1 cellular context compared by ENCODE assay signal in the genomic region with DNA sequence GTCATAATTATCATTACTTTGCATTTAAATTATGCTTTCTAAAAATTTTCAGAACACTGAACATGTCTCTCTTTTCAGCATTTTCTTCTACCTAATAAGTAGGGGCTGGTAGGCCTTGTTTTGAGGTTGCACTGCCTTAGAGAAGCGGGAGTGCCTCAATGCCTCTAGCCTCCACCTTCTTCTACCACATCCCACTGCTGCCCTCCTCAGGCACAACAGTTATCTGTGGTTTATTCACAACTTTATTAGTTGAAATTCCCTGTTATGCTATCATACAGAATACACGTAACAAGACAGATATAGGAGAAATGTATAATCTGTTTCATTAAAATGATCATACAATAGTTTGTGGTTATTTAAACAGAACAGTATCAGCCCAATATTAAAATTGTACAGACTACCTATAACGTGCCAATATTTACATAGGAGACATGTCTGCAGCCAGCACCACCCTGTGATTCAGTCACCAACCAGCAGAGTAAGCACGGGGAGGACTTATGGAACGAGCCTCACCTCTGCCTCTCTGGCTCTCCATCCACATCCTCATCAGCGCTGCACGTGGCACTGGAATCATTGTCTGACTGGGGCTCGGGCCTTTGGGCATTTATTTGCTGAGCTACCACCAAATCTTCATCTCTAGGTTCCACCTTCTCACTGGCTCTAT.
TF ChIP-seq lines count a peak whose summit lies in the region.

No MANE protein-coding gene starts in this region.

TF ChIP-seq in H1, 55 proteins besides CTCF, POLR2A, EP300 and RAD21:
- TF ChIP-seq FOSL1 (IDR thresholded peaks at IDR 0.05; ENCODE audit: insufficient read depth, low read depth, low read length) (no peak), KDM4A (IDR thresholded peaks at IDR 0.05; ENCODE audit: low read depth, low read length, severe bottlenecking) (no peak), CBX5 (IDR thresholded peaks at IDR 0.05; ENCODE audit: low read depth, low read length) (no peak), RBBP5 (IDR thresholded peaks at IDR 0.05; ENCODE audit: borderline replicate concordance, low read depth, low read length) (no peak), RXRA (IDR thresholded peaks at IDR 0.05; ENCODE audit: insufficient read depth, low read depth, low read length) (no peak), SP2 (IDR thresholded peaks at IDR 0.05; ENCODE audit: low read length) (no peak), CHD2 (IDR thresholded peaks at IDR 0.05; ENCODE audit: low read length) (no peak), TBP (IDR thresholded peaks at IDR 0.05; ENCODE audit: low read depth, low read length) (no peak), SAP30 (IDR thresholded peaks at IDR 0.05; ENCODE audit: insufficient read depth, insufficient replicate concordance, low read length) (no peak), JUND (IDR thresholded peaks at IDR 0.05; ENCODE audit: low read length) (no peak), SIN3A (conservative IDR thresholded peaks at IDR 0.05 in 1 of 2, IDR thresholded peaks at IDR 0.05 in 1 of 2; ENCODE audit: low read depth in 1 of 2, low read length in 2 of 2) (no peak), SIRT6 (IDR thresholded peaks at IDR 0.05; ENCODE audit: low read length) (no peak), RNF2 (IDR thresholded peaks at IDR 0.05; ENCODE audit: borderline replicate concordance, low read depth, low read length, missing control alignments, poor library complexity, severe bottlenecking) (no peak), PHF8 (conservative IDR thresholded peaks at IDR 0.05; ENCODE audit: low read depth, low read length) (no peak), BACH1 (IDR thresholded peaks at IDR 0.05; ENCODE audit: low read length) (no peak), CEBPB (IDR thresholded peaks at IDR 0.05; ENCODE audit: low read depth, low read length) (no peak)
- TF ChIP-seq, protein P1, sequence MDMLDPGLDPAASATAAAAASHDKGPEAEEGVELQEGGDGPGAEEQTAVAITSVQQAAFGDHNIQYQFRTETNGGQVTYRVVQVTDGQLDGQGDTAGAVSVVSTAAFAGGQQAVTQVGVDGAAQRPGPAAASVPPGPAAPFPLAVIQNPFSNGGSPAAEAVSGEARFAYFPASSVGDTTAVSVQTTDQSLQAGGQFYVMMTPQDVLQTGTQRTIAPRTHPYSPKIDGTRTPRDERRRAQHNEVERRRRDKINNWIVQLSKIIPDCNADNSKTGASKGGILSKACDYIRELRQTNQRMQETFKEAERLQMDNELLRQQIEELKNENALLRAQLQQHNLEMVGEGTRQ (IDR thresholded peaks at IDR 0.05; ENCODE audit: low read length) = no peak
- TF ChIP-seq, protein P2, sequence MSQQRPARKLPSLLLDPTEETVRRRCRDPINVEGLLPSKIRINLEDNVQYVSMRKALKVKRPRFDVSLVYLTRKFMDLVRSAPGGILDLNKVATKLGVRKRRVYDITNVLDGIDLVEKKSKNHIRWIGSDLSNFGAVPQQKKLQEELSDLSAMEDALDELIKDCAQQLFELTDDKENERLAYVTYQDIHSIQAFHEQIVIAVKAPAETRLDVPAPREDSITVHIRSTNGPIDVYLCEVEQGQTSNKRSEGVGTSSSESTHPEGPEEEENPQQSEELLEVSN (IDR thresholded peaks at IDR 0.05) = no peak
- TF ChIP-seq, protein P3, sequence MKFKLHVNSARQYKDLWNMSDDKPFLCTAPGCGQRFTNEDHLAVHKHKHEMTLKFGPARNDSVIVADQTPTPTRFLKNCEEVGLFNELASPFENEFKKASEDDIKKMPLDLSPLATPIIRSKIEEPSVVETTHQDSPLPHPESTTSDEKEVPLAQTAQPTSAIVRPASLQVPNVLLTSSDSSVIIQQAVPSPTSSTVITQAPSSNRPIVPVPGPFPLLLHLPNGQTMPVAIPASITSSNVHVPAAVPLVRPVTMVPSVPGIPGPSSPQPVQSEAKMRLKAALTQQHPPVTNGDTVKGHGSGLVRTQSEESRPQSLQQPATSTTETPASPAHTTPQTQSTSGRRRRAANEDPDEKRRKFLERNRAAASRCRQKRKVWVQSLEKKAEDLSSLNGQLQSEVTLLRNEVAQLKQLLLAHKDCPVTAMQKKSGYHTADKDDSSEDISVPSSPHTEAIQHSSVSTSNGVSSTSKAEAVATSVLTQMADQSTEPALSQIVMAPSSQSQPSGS (IDR thresholded peaks at IDR 0.05; ENCODE audit: low read length) = no peak
